In the genomic region with DNA sequence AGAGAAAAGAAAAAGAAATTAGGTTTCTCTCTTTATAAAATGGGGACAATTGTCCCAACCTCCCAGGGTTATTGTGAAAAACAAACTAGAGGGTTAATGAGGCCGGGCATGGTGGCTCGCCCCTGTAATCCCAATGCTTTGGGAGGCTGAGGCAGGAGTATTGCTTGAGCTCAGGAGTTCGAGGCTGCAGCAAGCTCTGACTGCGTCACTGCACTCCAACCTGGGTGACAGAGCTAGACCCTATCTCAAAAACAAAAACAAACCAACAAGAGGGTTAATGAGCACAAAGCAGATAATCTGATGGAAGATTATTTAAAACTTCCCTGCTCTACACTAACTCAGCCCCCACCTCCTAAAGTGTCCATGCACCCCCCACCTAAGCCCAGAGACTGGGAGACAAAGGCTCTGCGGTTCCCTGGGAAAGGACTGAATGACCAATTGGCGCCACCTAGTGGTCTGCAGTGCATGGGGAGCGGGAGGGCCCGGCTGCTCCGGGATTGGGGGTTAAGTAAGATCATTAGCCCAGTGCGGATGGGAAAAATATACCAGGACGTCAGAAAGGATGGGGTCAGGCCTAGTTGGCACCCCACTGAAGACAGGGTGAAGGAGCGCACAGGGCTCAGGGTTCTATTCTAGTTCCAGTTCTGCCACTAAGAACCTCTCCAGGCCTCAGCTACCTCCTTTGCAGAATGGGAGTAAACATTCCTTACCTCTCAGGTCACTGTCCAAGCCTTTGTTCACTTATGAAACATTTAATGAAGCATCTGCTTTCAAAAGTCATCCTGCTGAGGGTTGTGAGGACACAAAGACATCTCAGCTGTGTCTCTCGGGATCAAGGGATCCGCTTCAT, we compare ENCODE assay signal across 8 cellular contexts. TPM values are rescaled to one million over a fixed set of nuclear protein-coding genes. Genes with fewer than 3 reads are reported as not detected.
DNase-seq lines count a peak whose midpoint lies in the region; ATAC-seq and TF ChIP-seq lines count a peak whose summit lies in the region.

No MANE protein-coding gene starts in this region.

- H3K9me3 Mint-ChIP-seq in CD14-positive monocyte (no peaks in the 10 kb centered on the region), memory B cell (no peaks in the 10 kb centered on the region)
- no peaks in the 10 kb centered on the region for H3K9me3 Mint-ChIP-seq in activated CD8-positive, alpha-beta T cell treated with anti-CD3 and anti-CD28 coated beads for 36 hours
- no peaks in the 10 kb centered on the region for H3K9me3 Mint-ChIP-seq in effector memory CD8-positive, alpha-beta T cell

- CTCF ChIA-PET in activated CD8-positive, alpha-beta T cell treated with anti-CD3 and anti-CD28 coated beads for 36 hours (lab: Charles Lee) = interaction anchor here (0.6 to 5.2 kb wide), 56 partner anchors 9 to 500 kb away, joined by 3 to 106 read pairs (median 4); a partner anchor contains a TSS

- TF ChIP-seq CTCF in CD14-positive monocyte (IDR thresholded peaks at IDR 0.05) = peak; percentile 95
- peak; percentile 98 for TF ChIP-seq CTCF in activated CD8-positive, alpha-beta T cell treated with anti-CD3 and anti-CD28 coated beads for 36 hours (IDR thresholded peaks at IDR 0.05)

- H3K4me1 Mint-ChIP-seq in CD14-positive monocyte (peaks cover 18% of the 10 kb centered on the region), memory B cell (peaks cover 9% of the 10 kb centered on the region)
- H3K4me1 Mint-ChIP-seq in activated CD8-positive, alpha-beta T cell treated with anti-CD3 and anti-CD28 coated beads for 36 hours (ENCODE audit: low read depth) = no peaks in the 10 kb centered on the region
- peaks cover 0 to 3% of the 10 kb centered on the region in 2 donors for H3K4me1 Mint-ChIP-seq in effector memory CD8-positive, alpha-beta T cell (ENCODE audit: low read depth in 2 of 2)

- ATAC-seq in activated CD8-positive, alpha-beta T cell treated with anti-CD3 and anti-CD28 coated beads for 36 hours = peak; percentile 80
- ATAC-seq in effector memory CD8-positive, alpha-beta T cell (replicated peaks) = peak; percentile 70
- ATAC-seq in memory B cell (ENCODE audit: low read depth) (peak; percentile 77), GM18520 (IDR thresholded peaks at IDR 0.05; ENCODE audit: unreplicated experiment) (no peak)

- intact Hi-C loops in CD14-positive monocyte (cut with micrococcal nuclease) = loop anchor here in 1 of 2 donors (10.0 kb wide), 1 partner anchor 75 kb away; no protein-coding TSS in a partner anchor
- intact Hi-C loops in activated CD8-positive, alpha-beta T cell treated with anti-CD3 and anti-CD28 coated beads for 36 hours (cut with micrococcal nuclease) = loop anchor here (5.0 kb wide), 1 partner anchor 78 kb away; no protein-coding TSS in a partner anchor

- no peaks in the 10 kb centered on the region for H3K36me3 Mint-ChIP-seq in CD14-positive monocyte
- H3K36me3 Mint-ChIP-seq in activated CD8-positive, alpha-beta T cell treated with anti-CD3 and anti-CD28 coated beads for 36 hours (ENCODE audit: low read depth) = no peaks in the 10 kb centered on the region
- H3K36me3 Mint-ChIP-seq in effector memory CD8-positive, alpha-beta T cell (ENCODE audit: insufficient read depth) = no peaks in the 10 kb centered on the region
- no peaks in the 10 kb centered on the region for H3K36me3 Mint-ChIP-seq in memory B cell

- DNase-seq in CD14-positive monocyte (ENCODE audit: low spot score) = peak; percentile 55
- peak; percentile 64 for DNase-seq in HK-2 (ENCODE audit: unreplicated experiment)
- peak; percentile 94 for DNase-seq in NCI-H82 (lab: John Stamatoyannopoulos, UW)
- peak; percentile 84 for DNase-seq in activated CD8-positive, alpha-beta T cell treated with anti-CD3 and anti-CD28 coated beads for 36 hours
- DNase-seq in effector memory CD8-positive, alpha-beta T cell = peak; percentile 62 to 68 (median 66)
- peak; percentile 65 to 72 for DNase-seq in memory B cell (ENCODE audit: low spot score in 2 of 2)
- DNase-seq in stimulated activated CD8-positive, alpha-beta memory T cell treated with anti-CD3 and anti-CD28 coated beads, Interleukin-15, amount 100 ng/mL, for 24 hours (ENCODE audit: low read depth) = peak; percentile 57

- peak overlapping the region in 1 of 2 donors; percentile 48 for H3K4me3 Mint-ChIP-seq in CD14-positive monocyte
- H3K4me3 Mint-ChIP-seq in activated CD8-positive, alpha-beta T cell treated with anti-CD3 and anti-CD28 coated beads for 36 hours = no peak overlapping the region
- H3K4me3 Mint-ChIP-seq in effector memory CD8-positive, alpha-beta T cell = no peak overlapping the region
- no peak overlapping the region for H3K4me3 Mint-ChIP-seq in memory B cell

- peaks cover 0 to 21% (median 16%) of the 10 kb centered on the region in 3 donors for H3K27me3 Mint-ChIP-seq in CD14-positive monocyte (ENCODE audit: low read depth in 3 of 3)
- no peaks in the 10 kb centered on the region for H3K27me3 Mint-ChIP-seq in activated CD8-positive, alpha-beta T cell treated with anti-CD3 and anti-CD28 coated beads for 36 hours
- peaks cover 5 to 22% of the 10 kb centered on the region in 2 donors for H3K27me3 Mint-ChIP-seq in effector memory CD8-positive, alpha-beta T cell
- peaks cover 4% of the 10 kb centered on the region for H3K27me3 Mint-ChIP-seq in memory B cell

- POLR2A ChIA-PET in activated CD8-positive, alpha-beta T cell treated with anti-CD3 and anti-CD28 coated beads for 36 hours (lab: Charles Lee) = interaction anchor here (0.6 to 0.7 kb wide), 3 partner anchors 31 to 128 kb away, joined by 3 read pairs; no protein-coding TSS in a partner anchor

- peak overlapping the region in 1 of 7 donors; percentile 58 for H3K27ac Mint-ChIP-seq in CD14-positive monocyte
- no peak overlapping the region for H3K27ac Mint-ChIP-seq in activated CD8-positive, alpha-beta T cell treated with anti-CD3 and anti-CD28 coated beads for 36 hours
- no peak overlapping the region for H3K27ac Mint-ChIP-seq in effector memory CD8-positive, alpha-beta T cell
- no peak overlapping the region for H3K27ac Mint-ChIP-seq in memory B cell

RNA-seq across cellular contexts. Expression of a gene that starts 15.6 kb away (rescaled TPM):
- polyA plus RNA-seq in CD14-positive monocyte = under 1 TPM in 1 of 2 donors, not detected in 1; 0.13 TPM
- 10 to 100 TPM; 50.0 TPM for total RNA-seq in activated CD8-positive, alpha-beta T cell treated with anti-CD3 and anti-CD28 coated beads for 36 hours

RNA-seq across cellular contexts. Expression of a gene that starts 31.8 kb away (rescaled TPM):
- polyA plus RNA-seq in CD14-positive monocyte = 10 to 100 TPM; 78.0 to 93.5 TPM
- 10 to 100 TPM; 10.1 to 10.4 TPM for total RNA-seq in activated CD8-positive, alpha-beta T cell treated with anti-CD3 and anti-CD28 coated beads for 36 hours

RNA-seq across cellular contexts. Expression of a gene that starts 34.5 kb away (rescaled TPM):
- polyA plus RNA-seq in CD14-positive monocyte = not detected
- not detected for total RNA-seq in activated CD8-positive, alpha-beta T cell treated with anti-CD3 and anti-CD28 coated beads for 36 hours
